8 cellular contexts compared by ENCODE assay signal in genomic region chr7:87312215-87312865, GRCh38. TPM values are rescaled to one million over a fixed set of nuclear protein-coding genes. Genes with fewer than 3 reads are reported as not detected.
DNase-seq lines count a peak whose midpoint lies in the region; ATAC-seq and TF ChIP-seq lines count a peak whose summit lies in the region.

No MANE protein-coding gene starts in this region.

- H3K4me2 ChIP-seq in DND-41 (ENCODE audit: insufficient read depth, low read length): no peak overlapping the region

- H3K4me3 ChIP-seq in DND-41 (ENCODE audit: low read depth in 1 of 2, low read length in 2 of 2): no peak overlapping the region
- H3K4me3 ChIP-seq in Panc1 (ENCODE audit: low read depth in 2 of 2, low read length in 2 of 2): no peak overlapping the region
- no peak overlapping the region for H3K4me3 ChIP-seq in ovary
- no peak overlapping the region for H3K4me3 ChIP-seq in transverse colon

- TF ChIP-seq POLR2A in ovary (IDR thresholded peaks at IDR 0.05) (no peak), transverse colon (IDR thresholded peaks at IDR 0.05) (no peak)

- H3K79me2 ChIP-seq in DND-41 (ENCODE audit: insufficient read depth, low read length): no peaks in the 10 kb centered on the region

- H3K36me3 Mint-ChIP-seq in activated T-cell treated with anti-CD3 and anti-CD28 coated beads, Interleukin-2, amount 50 U/mL, for 72 hours (ENCODE audit: insufficient read depth in 2 of 2): no peaks in the 10 kb centered on the region

- H3K9me3 Mint-ChIP-seq in activated T-cell treated with anti-CD3 and anti-CD28 coated beads, Interleukin-2, amount 50 U/mL, for 72 hours: no peaks in the 10 kb centered on the region

- H3K27ac ChIP-seq in DND-41 (ENCODE audit: low read length) (no peak overlapping the region), Panc1 (ENCODE audit: low read length) (no peak overlapping the region), ovary (no peak overlapping the region), transverse colon (no peak overlapping the region)

- POLR2A ChIA-PET in Panc1 (lab: Charles Lee): no interaction called here

- peak; percentile 85 for ATAC-seq in DND-41 (ENCODE audit: insufficient read depth, low read depth)
- peak; percentile 61 for ATAC-seq in GM21526 (IDR thresholded peaks at IDR 0.05; ENCODE audit: low FRiP score, unreplicated experiment)
- peak; percentile 87 for ATAC-seq in Panc1
- ATAC-seq in activated T-cell treated with anti-CD3 and anti-CD28 coated beads, Interleukin-2, amount 50 U/mL, for 72 hours (replicated peaks in 1 of 2): peak; percentile 77 to 78

- WGBS in ovary, 3 donors: 17 to 19% (median 18%) methylated on average over 2 of the region's 2 CpGs
- 25 to 33% methylated on average over 2 of the region's 2 CpGs for WGBS in transverse colon (ENCODE audit: low coverage in 1 of 2), 2 donors

- H3K9me3 ChIP-seq in DND-41 (ENCODE audit: insufficient read depth, low read length, severe bottlenecking): no peaks in the 10 kb centered on the region
- H3K9me3 ChIP-seq in Panc1 (ENCODE audit: control insufficient read depth, insufficient read depth, low read depth, low read length): no peaks in the 10 kb centered on the region
- H3K9me3 ChIP-seq in ovary: no peaks in the 10 kb centered on the region
- H3K9me3 ChIP-seq in transverse colon: no peaks in the 10 kb centered on the region

- peak overlapping the region; percentile 31 for H3K27ac Mint-ChIP-seq in activated T-cell treated with anti-CD3 and anti-CD28 coated beads, Interleukin-2, amount 50 U/mL, for 72 hours

- intact Hi-C loops in Panc1 (cut with micrococcal nuclease; ENCODE audit: unreplicated experiment): loop anchor here (1.0 kb wide), 1 partner anchor 104 kb away; no protein-coding TSS in a partner anchor
- intact Hi-C loops in ovary (cut with DNase I): loop anchor here (2.0 to 5.0 kb wide), 3 partner anchors 102 to 105 kb away; no protein-coding TSS in a partner anchor
- intact Hi-C loops in transverse colon (cut with DNase I; ENCODE audit: low total_unique reads): loop anchor here (2.0 kb wide), 1 partner anchor 104 kb away; no protein-coding TSS in a partner anchor

- H3K36me3 ChIP-seq in DND-41 (ENCODE audit: insufficient read depth, low read length): no peaks in the 10 kb centered on the region
- H3K36me3 ChIP-seq in Panc1 (ENCODE audit: control insufficient read depth, insufficient read depth, low read length): no peaks in the 10 kb centered on the region
- no peaks in the 10 kb centered on the region for H3K36me3 ChIP-seq in ovary
- H3K36me3 ChIP-seq in transverse colon: no peaks in the 10 kb centered on the region

- TF ChIP-seq CTCF in DND-41 (IDR thresholded peaks at IDR 0.05; ENCODE audit: borderline replicate concordance, extremely low read depth, low read length, poor library complexity, severe bottlenecking) (peak; percentile 98), Panc1 (IDR thresholded peaks at IDR 0.05) (peak; percentile 95), ovary (IDR thresholded peaks at IDR 0.05) (peak; percentile 78 to 84 (median 79)), transverse colon (IDR thresholded peaks at IDR 0.05) (peak; percentile 95 to 98 (median 97))

- no peak for TF ChIP-seq EP300 in ovary (IDR thresholded peaks at IDR 0.05)
- no peak for TF ChIP-seq EP300 in transverse colon (IDR thresholded peaks at IDR 0.05; ENCODE audit: low read depth)

- no peak overlapping the region for H3K4me3 Mint-ChIP-seq in activated T-cell treated with anti-CD3 and anti-CD28 coated beads, Interleukin-2, amount 50 U/mL, for 72 hours

- no peaks in the 10 kb centered on the region for H3K4me1 ChIP-seq in DND-41 (ENCODE audit: insufficient read depth, low read length)
- no peaks in the 10 kb centered on the region for H3K4me1 ChIP-seq in Panc1 (ENCODE audit: control insufficient read depth, insufficient read depth, low read length)
- no peaks in the 10 kb centered on the region for H3K4me1 ChIP-seq in ovary (ENCODE audit: insufficient read depth)
- peaks cover 0 to 7% (median 2%) of the 10 kb centered on the region in 4 donors for H3K4me1 ChIP-seq in transverse colon

- H3K27me3 ChIP-seq in DND-41 (ENCODE audit: insufficient read depth, low read length, poor library complexity) (no peaks in the 10 kb centered on the region), Panc1 (ENCODE audit: control insufficient read depth, insufficient read depth, low read length) (no peaks in the 10 kb centered on the region), ovary (no peaks in the 10 kb centered on the region), transverse colon (no peaks in the 10 kb centered on the region)

- DNase-seq in DND-41 (peak; percentile 56), HuH-7.5 (ENCODE audit: low spot score) (peak; percentile 22), Panc1 (ENCODE audit: low read depth, low spot score) (peak; percentile 69), fibroblast of the conjunctiva (ENCODE audit: low read depth) (peak; percentile 63), ovary (peak; percentile 24 to 60 (median 52)), transverse colon (peak; percentile 63)
- peak; percentile 61 to 71 for DNase-seq in activated T-cell treated with anti-CD3 and anti-CD28 coated beads, Interleukin-2, amount 50 U/mL, for 72 hours

- no peaks in the 10 kb centered on the region for H4K20me1 ChIP-seq in DND-41 (ENCODE audit: insufficient read depth, low read length)

- in situ Hi-C loops in Panc1 (cut with HindIII; ENCODE audit: low pct_unique_long_range_greater_than_20kb, low sequenced_read_pairs): no loop called here
- in situ Hi-C loops in transverse colon (cut with MboI; ENCODE audit: low pct_ligation_motif_present in 1 of 4, low pct_unique_long_range_greater_than_20kb in 1 of 4, low sequenced_read_pairs in 3 of 4): loop anchor here (5.0 kb wide), 3 partner anchors 100 to 110 kb away; no protein-coding TSS in a partner anchor

- no peak overlapping the region for H3K9ac ChIP-seq in DND-41 (ENCODE audit: low read depth, low read length)

- BruUV-seq in Panc1 (replicated peaks; lab: Mats Ljungman, UMichigan): no TSS peak

- H3K27me3 Mint-ChIP-seq in activated T-cell treated with anti-CD3 and anti-CD28 coated beads, Interleukin-2, amount 50 U/mL, for 72 hours (ENCODE audit: low read depth): no peaks in the 10 kb centered on the region

- CTCF ChIA-PET in Panc1 (lab: Charles Lee): no interaction called here

- H2AFZ ChIP-seq in DND-41 (ENCODE audit: low read depth, low read length): no peak overlapping the region

- peaks cover 14% of the 10 kb centered on the region for H3K4me1 Mint-ChIP-seq in activated T-cell treated with anti-CD3 and anti-CD28 coated beads, Interleukin-2, amount 50 U/mL, for 72 hours (ENCODE audit: low read depth)

RNA-seq across cellular contexts. Expression of gene CROT, which starts 33.1 kb away (rescaled TPM):
- 9.8 TPM for total RNA-seq in Panc1 (2021; ENCODE audit: unreplicated experiment)
- polyA plus RNA-seq in Panc1 (2012; ENCODE audit: insufficient read length): 6.4 TPM
- 10 to 100 TPM in 1 of 2 donors, 1 to 10 TPM in 1; 9.6 to 12.6 TPM for total RNA-seq in activated T-cell treated with anti-CD3 and anti-CD28 coated beads, Interleukin-2, amount 50 U/mL, for 72 hours
- total RNA-seq in ovary: 10 to 100 TPM; 11.8 to 20.3 (median 16.1) TPM
- polyA plus RNA-seq in ovary: 10 to 100 TPM in 1 of 2 donors, 1 to 10 TPM in 1; 8.0 to 21.8 TPM
- total RNA-seq in transverse colon: 10 to 100 TPM; 11.9 to 49.9 (median 27.6) TPM
